In the genomic region with DNA sequence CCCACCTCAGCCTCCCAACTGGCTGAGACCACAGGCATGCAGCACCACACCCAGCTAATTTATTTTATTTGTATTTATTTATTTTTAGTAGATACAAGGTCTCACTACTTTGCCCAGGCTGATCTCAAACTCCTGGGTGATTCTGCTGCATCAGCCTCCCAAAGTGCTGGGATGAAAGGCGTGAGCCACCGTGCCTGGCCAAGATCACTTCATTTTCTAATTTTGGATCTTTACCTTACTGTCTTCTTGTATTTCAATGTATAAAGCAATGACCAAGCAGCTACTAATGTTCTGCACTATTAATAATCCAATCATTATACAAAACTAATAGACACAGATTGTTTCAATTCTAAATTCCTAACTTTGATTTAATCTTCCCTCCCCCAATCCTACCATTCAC, we compare ENCODE assay signal across 24 cellular contexts.
"Had no signal": no experiment of that assay in that cellular context is flagged by ENCODE, and none has a peak within 500 bp of the region (broad histone marks: within the 10 kb centered on the region; RNA-seq: fewer than 3 reads in every experiment).

No MANE protein-coding gene starts in this region.

- H3K27me3 Mint-ChIP-seq: memory B cell had no signal

- FAIRE-seq: colon, frontal cortex had no signal

- H3K36me3 Mint-ChIP-seq: natural killer cell had no signal

- H3K9me3 ChIP-seq: left lung, ovary, sigmoid colon, transverse colon, upper lobe of right lung, uterus had no signal

- H3K4me1 Mint-ChIP-seq: memory B cell had no signal

- H2AFZ ChIP-seq: hepatocyte had no signal

- H3K27me3 ChIP-seq: dorsolateral prefrontal cortex, hepatocyte, left lung, ovary, sigmoid colon, transverse colon, upper lobe of right lung, uterus had no signal

- DNase-seq: cerebellar nuclear complex; dorsolateral prefrontal cortex; effector CD4-positive, alpha-beta T cell; head of caudate nucleus; kidney; left lung; natural killer cell; occipital lobe; ovary; posterior cingulate gyrus; retina; sigmoid colon; stimulated activated CD4-positive, alpha-beta T cell treated with anti-CD3 and anti-CD28 coated beads, Interleukin-2, amount 100 ng/mL, for 24 hours; stimulated activated CD4-positive, alpha-beta T cell treated with anti-CD3 and anti-CD28 coated beads, Interleukin-4, amount 100 ng/mL, for 24 hours; stimulated activated naive CD4-positive, alpha-beta T cell treated with Interleukin-2 at 50 U/mL for 16 hours; transverse colon; upper lobe of right lung; uterus had no signal

- H3K9me3 Mint-ChIP-seq: memory B cell; natural killer cell; stimulated activated effector memory CD8-positive, alpha-beta T cell treated with anti-CD3 and anti-CD28 coated beads, Interleukin-12 subunit alpha, Interleukin-12 subunit beta, amount 100 ng/mL, for 72 hours had no signal

- H3K4me3 Mint-ChIP-seq: memory B cell; natural killer cell; stimulated activated effector memory CD8-positive, alpha-beta T cell treated with anti-CD3 and anti-CD28 coated beads, Interleukin-12 subunit alpha, Interleukin-12 subunit beta, amount 100 ng/mL, for 72 hours had no signal

- H3K4me3 ChIP-seq: dorsolateral prefrontal cortex, hepatocyte, left lung, lung, ovary, sigmoid colon, transverse colon, upper lobe of right lung, uterus had no signal

- ATAC-seq: left lung; natural killer cell; stimulated activated effector memory CD8-positive, alpha-beta T cell treated with anti-CD3 and anti-CD28 coated beads, Interleukin-12 subunit alpha, Interleukin-12 subunit beta, amount 100 ng/mL, for 72 hours; upper lobe of right lung had no signal

- H3K4me1 ChIP-seq: upper lobe of right lung had no signal

- H3K4me2 ChIP-seq: hepatocyte had no signal

- H3K36me3 ChIP-seq: left lung, ovary, sigmoid colon, transverse colon, upper lobe of right lung, uterus had no signal

- H3K27ac Mint-ChIP-seq: memory B cell; natural killer cell; stimulated activated effector memory CD8-positive, alpha-beta T cell treated with anti-CD3 and anti-CD28 coated beads, Interleukin-12 subunit alpha, Interleukin-12 subunit beta, amount 100 ng/mL, for 72 hours had no signal

- H3K27ac ChIP-seq: dorsolateral prefrontal cortex, hepatocyte, left lung, ovary, sigmoid colon, transverse colon, upper lobe of right lung had no signal
